Comparison of ENCODE assay signal across 21 cellular contexts in genomic region chr22:31142285-31142684, GRCh38. TPM values are rescaled to one million over a fixed set of nuclear protein-coding genes. Genes with fewer than 3 reads are reported as not detected.
DNase-seq lines count a peak whose midpoint lies in the region; ATAC-seq lines count a peak whose summit lies in the region.
"Had no signal": no experiment of that assay in that cellular context is flagged by ENCODE, and none has a peak within 500 bp of the region (broad histone marks: within the 10 kb centered on the region; RNA-seq: fewer than 3 reads in every experiment).

No MANE protein-coding gene starts in this region.

- H3K27me3 Mint-ChIP-seq in activated T-helper 2 cell treated with anti-CD3 and anti-CD28 coated beads, Interferon-gamma antibody, Interleukin-2, Interleukin-4, amounts not matched to agents 10 μg/mL and 5 μg/mL and 100 μg/mL, durations not matched to agents 14 hours and 24 hours and 36 hours (ENCODE audit: low read depth): no peaks in the 10 kb centered on the region
- H3K27me3 Mint-ChIP-seq: CD4-positive, CD25-positive, alpha-beta regulatory T cell had no signal

- no peaks in the 10 kb centered on the region for H3K4me1 Mint-ChIP-seq in activated T-helper 2 cell treated with anti-CD3 and anti-CD28 coated beads, Interferon-gamma antibody, Interleukin-2, Interleukin-4, amounts not matched to agents 10 μg/mL and 5 μg/mL and 100 μg/mL, durations not matched to agents 14 hours and 24 hours and 36 hours (ENCODE audit: low read depth)
- H3K4me1 Mint-ChIP-seq: CD4-positive, CD25-positive, alpha-beta regulatory T cell had no signal

- intact Hi-C loops in cardiac septum (cut with DNase I) (loop anchor here (10.0 kb wide), 1 partner anchor 507 kb away; the partner anchor contains the start of gene SLC35E4), right cardiac atrium (cut with DNase I) (loop anchor here in 2 of 4 donors (10.0 kb wide), 1 partner anchor 197 kb away; no protein-coding TSS in a partner anchor), posterior vena cava (cut with DNase I) (loop anchor here in 1 of 2 donors (10.0 kb wide), 1 partner anchor 367 kb away; no protein-coding TSS in a partner anchor)
- intact Hi-C loops in activated T-helper 2 cell treated with anti-CD3 and anti-CD28 coated beads, Interferon-gamma antibody, Interleukin-2, Interleukin-4, amounts not matched to agents 10 μg/mL and 5 μg/mL and 100 μg/mL, durations not matched to agents 14 hours and 24 hours and 36 hours (cut with micrococcal nuclease): no loop called here

- no peaks in the 10 kb centered on the region for H3K36me3 ChIP-seq in esophagus (ENCODE audit: control insufficient read depth in 2 of 2, insufficient read depth in 2 of 2, low read length in 1 of 2)
- H3K36me3 ChIP-seq: BE2C, HAP-1 had no signal

- no peak for ATAC-seq in right cardiac atrium
- ATAC-seq in HG03045 (IDR thresholded peaks at IDR 0.05; ENCODE audit: unreplicated experiment): no peak
- ATAC-seq: Right ventricle myocardium inferior had no signal

- WGBS in right cardiac atrium: 84% methylated on average over 4 of the region's 4 CpGs
- 52 to 57% methylated on average over 4 of the region's 4 CpGs for WGBS in esophagus, 2 donors

- H3K4me3 Mint-ChIP-seq in activated T-helper 2 cell treated with anti-CD3 and anti-CD28 coated beads, Interferon-gamma antibody, Interleukin-2, Interleukin-4, amounts not matched to agents 10 μg/mL and 5 μg/mL and 100 μg/mL, durations not matched to agents 14 hours and 24 hours and 36 hours (ENCODE audit: low read depth): no peak overlapping the region
- H3K4me3 Mint-ChIP-seq: CD4-positive, CD25-positive, alpha-beta regulatory T cell had no signal

- H3K27ac ChIP-seq in right cardiac atrium (ENCODE audit: low read length): no peak overlapping the region
- peak overlapping the region; percentile 26 to 84 for H3K27ac ChIP-seq in esophagus (ENCODE audit: low read depth in 2 of 2, low read length in 1 of 2)

- no peak overlapping the region for H3K27ac Mint-ChIP-seq in activated T-helper 2 cell treated with anti-CD3 and anti-CD28 coated beads, Interferon-gamma antibody, Interleukin-2, Interleukin-4, amounts not matched to agents 10 μg/mL and 5 μg/mL and 100 μg/mL, durations not matched to agents 14 hours and 24 hours and 36 hours
- H3K27ac Mint-ChIP-seq: CD4-positive, CD25-positive, alpha-beta regulatory T cell had no signal

- peak; percentile 10 for DNase-seq in cardiac septum (ENCODE audit: low spot score)
- no peak for DNase-seq in right cardiac atrium
- DNase-seq in posterior vena cava (ENCODE audit: low spot score): peak; percentile 42
- DNase-seq in medulla oblongata (ENCODE audit: extremely low spot score): no peak
- no peak for DNase-seq in activated T-helper 2 cell treated with anti-CD3 and anti-CD28 coated beads, Interferon-gamma antibody, Interleukin-2, Interleukin-4, amounts not matched to agents 10 μg/mL and 5 μg/mL and 100 μg/mL, durations not matched to agents 14 hours and 24 hours and 36 hours (ENCODE audit: low spot score)
- no peak for DNase-seq in ACHN
- DNase-seq: BE2C; CD4-positive, CD25-positive, alpha-beta regulatory T cell; COR-L47; NCI-H1092 treated with DMSO at 0.1 percent for 48 hours; NCI-H146; NCI-H2081; NCI-H748 treated with DMSO at 0.1 percent for 48 hours had no signal

- H3K36me3 Mint-ChIP-seq in activated T-helper 2 cell treated with anti-CD3 and anti-CD28 coated beads, Interferon-gamma antibody, Interleukin-2, Interleukin-4, amounts not matched to agents 10 μg/mL and 5 μg/mL and 100 μg/mL, durations not matched to agents 14 hours and 24 hours and 36 hours (ENCODE audit: low read depth): no peaks in the 10 kb centered on the region
- H3K36me3 Mint-ChIP-seq: CD4-positive, CD25-positive, alpha-beta regulatory T cell had no signal

- H3K9me3 ChIP-seq in right cardiac atrium (ENCODE audit: control insufficient read depth, low read length) (no peaks in the 10 kb centered on the region), esophagus (ENCODE audit: control insufficient read depth in 2 of 2, insufficient read depth in 1 of 2, low read depth in 1 of 2, low read length in 1 of 2) (no peaks in the 10 kb centered on the region)
- H3K9me3 ChIP-seq: BE2C, HAP-1 had no signal

- no peaks in the 10 kb centered on the region for H3K9me3 Mint-ChIP-seq in activated T-helper 2 cell treated with anti-CD3 and anti-CD28 coated beads, Interferon-gamma antibody, Interleukin-2, Interleukin-4, amounts not matched to agents 10 μg/mL and 5 μg/mL and 100 μg/mL, durations not matched to agents 14 hours and 24 hours and 36 hours

- no peaks in the 10 kb centered on the region for H3K27me3 ChIP-seq in right cardiac atrium (ENCODE audit: control insufficient read depth, insufficient read depth)
- H3K27me3 ChIP-seq in esophagus (ENCODE audit: control insufficient read depth in 1 of 2, insufficient read depth in 2 of 2, low read length in 2 of 2): no peaks in the 10 kb centered on the region
- H3K27me3 ChIP-seq: BE2C had no signal

- H3K4me3 ChIP-seq in right cardiac atrium (ENCODE audit: low read length): no peak overlapping the region
- no peak overlapping the region for H3K4me3 ChIP-seq in esophagus (ENCODE audit: low read depth in 1 of 2, low read length in 2 of 2)
- H3K4me3 ChIP-seq: HAP-1 had no signal

- H3K4me1 ChIP-seq in right cardiac atrium (ENCODE audit: control insufficient read depth, insufficient read depth, low read length): no peaks in the 10 kb centered on the region
- peaks cover 8 to 43% of the 10 kb centered on the region in 2 donors for H3K4me1 ChIP-seq in esophagus (ENCODE audit: control insufficient read depth in 2 of 2, insufficient read depth in 2 of 2, low read length in 1 of 2)
- H3K4me1 ChIP-seq: BE2C, HAP-1 had no signal

- in situ Hi-C loops in ACHN (cut with HindIII; ENCODE audit: low pct_ligation_motif_present, low pct_unique_long_range_greater_than_20kb, low sequenced_read_pairs): no loop called here

RNA-seq across cellular contexts. Expression of gene PLA2G3, which starts 2.0 kb away (rescaled TPM):
- total RNA-seq in cardiac septum: not detected
- not detected for total RNA-seq in right cardiac atrium
- polyA plus RNA-seq in right cardiac atrium: not detected
- 10 to 100 TPM in 1 of 2 donors, 1 to 10 TPM in 1; 5.3 to 13.1 TPM for polyA plus RNA-seq in esophagus
- total RNA-seq in posterior vena cava: not detected
- not detected in 2 replicates for total RNA-seq in activated T-helper 2 cell treated with anti-CD3 and anti-CD28 coated beads, Interferon-gamma antibody, Interleukin-2, Interleukin-4, amounts not matched to agents 10 μg/mL and 5 μg/mL and 100 μg/mL, durations not matched to agents 14 hours and 24 hours and 36 hours
- total RNA-seq: A172; CD4-positive, CD25-positive, alpha-beta regulatory T cell; LHCN-M2; NCI-H460; OCI-LY7; Right ventricle myocardium inferior had no signal
- polyA plus RNA-seq: CD4-positive, CD25-positive, alpha-beta regulatory T cell had no signal

RNA-seq across cellular contexts. Expression of gene RNF185, which starts 17.7 kb away (rescaled TPM):
- total RNA-seq in cardiac septum: 21.3 TPM
- total RNA-seq in right cardiac atrium: 10 to 100 TPM; 20.3 to 23.2 (median 21.6) TPM
- polyA plus RNA-seq in right cardiac atrium: 15.1 TPM
- polyA plus RNA-seq in esophagus: 10 to 100 TPM; 14.4 to 22.4 TPM
- total RNA-seq in posterior vena cava: 10 to 100 TPM; 31.7 to 33.7 TPM
- total RNA-seq in activated T-helper 2 cell treated with anti-CD3 and anti-CD28 coated beads, Interferon-gamma antibody, Interleukin-2, Interleukin-4, amounts not matched to agents 10 μg/mL and 5 μg/mL and 100 μg/mL, durations not matched to agents 14 hours and 24 hours and 36 hours: 15.5 and 18.1 TPM in 2 replicates

RNA-seq across cellular contexts. Expression of gene INPP5J, which starts 19.5 kb away (rescaled TPM):
- 13.8 TPM for total RNA-seq in cardiac septum
- total RNA-seq in right cardiac atrium: 10 to 100 TPM; 28.8 to 62.1 (median 50.7) TPM
- polyA plus RNA-seq in right cardiac atrium: 28.9 TPM
- 1 to 10 TPM; 1.6 to 3.3 TPM for polyA plus RNA-seq in esophagus
- under 1 TPM; 0.52 to 0.74 TPM for total RNA-seq in posterior vena cava
- total RNA-seq in activated T-helper 2 cell treated with anti-CD3 and anti-CD28 coated beads, Interferon-gamma antibody, Interleukin-2, Interleukin-4, amounts not matched to agents 10 μg/mL and 5 μg/mL and 100 μg/mL, durations not matched to agents 14 hours and 24 hours and 36 hours: 0.18 and 0.30 TPM in 2 replicates
- total RNA-seq: CD4-positive, CD25-positive, alpha-beta regulatory T cell had no signal

RNA-seq across cellular contexts. Expression of gene SELENOM, which starts 34.9 kb away (rescaled TPM):
- 77.7 TPM for total RNA-seq in cardiac septum
- 100 to 1,000 TPM; 167 to 205 (median 176) TPM for total RNA-seq in right cardiac atrium
- 219 TPM for polyA plus RNA-seq in right cardiac atrium
- 100 to 1,000 TPM in 1 of 2 donors, 10 to 100 TPM in 1; 41.1 to 127 TPM for polyA plus RNA-seq in esophagus
- 100 to 1,000 TPM; 535 to 575 TPM for total RNA-seq in posterior vena cava
- 7.9 and 9.4 TPM in 2 replicates for total RNA-seq in activated T-helper 2 cell treated with anti-CD3 and anti-CD28 coated beads, Interferon-gamma antibody, Interleukin-2, Interleukin-4, amounts not matched to agents 10 μg/mL and 5 μg/mL and 100 μg/mL, durations not matched to agents 14 hours and 24 hours and 36 hours

Comparison
In these comparisons a context has a peak if more than half of its experiments do, and no peak if none do; other contexts are left out.
1. DNase-seq: peak in cardiac septum (single experiment) and posterior vena cava (single experiment); none in right cardiac atrium (0 of 3), medulla oblongata (single experiment), activated T-helper 2 cell treated with anti-CD3 and anti-CD28 coated beads, Interferon-gamma antibody, Interleukin-2, Interleukin-4, amounts not matched to agents 10 μg/mL and 5 μg/mL and 100 μg/mL, durations not matched to agents 14 hours and 24 hours and 36 hours (single experiment) and ACHN (single experiment).